Comparison of ENCODE assay signal across 2 cellular contexts in the genomic region with DNA sequence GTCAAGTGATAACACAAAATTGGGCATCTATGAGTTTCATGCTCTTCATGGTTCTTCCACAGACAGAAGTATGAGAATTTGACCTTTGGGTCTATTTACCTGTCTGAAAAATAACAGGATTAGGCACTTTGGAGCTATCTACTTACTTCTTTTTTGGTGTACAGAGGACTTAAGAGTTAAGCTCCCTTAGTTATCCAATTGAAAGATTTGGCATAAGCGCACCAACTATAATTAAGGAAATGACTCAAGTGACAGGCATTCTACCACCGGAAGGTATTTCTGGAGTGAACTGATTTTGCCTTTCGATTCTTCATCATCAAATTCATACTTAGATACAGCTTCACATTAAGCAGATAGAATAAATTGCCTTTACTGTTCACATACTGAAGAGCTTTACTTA.
TF ChIP-seq lines count a peak whose summit lies in the region.

No MANE protein-coding gene starts in this region.

TF ChIP-seq in IMR-90, 13 proteins besides CTCF, POLR2A, EP300 and RAD21:
- TF ChIP-seq, protein P1, sequence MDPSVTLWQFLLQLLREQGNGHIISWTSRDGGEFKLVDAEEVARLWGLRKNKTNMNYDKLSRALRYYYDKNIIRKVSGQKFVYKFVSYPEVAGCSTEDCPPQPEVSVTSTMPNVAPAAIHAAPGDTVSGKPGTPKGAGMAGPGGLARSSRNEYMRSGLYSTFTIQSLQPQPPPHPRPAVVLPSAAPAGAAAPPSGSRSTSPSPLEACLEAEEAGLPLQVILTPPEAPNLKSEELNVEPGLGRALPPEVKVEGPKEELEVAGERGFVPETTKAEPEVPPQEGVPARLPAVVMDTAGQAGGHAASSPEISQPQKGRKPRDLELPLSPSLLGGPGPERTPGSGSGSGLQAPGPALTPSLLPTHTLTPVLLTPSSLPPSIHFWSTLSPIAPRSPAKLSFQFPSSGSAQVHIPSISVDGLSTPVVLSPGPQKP (IDR thresholded peaks at IDR 0.05; ENCODE audit: borderline replicate concordance, low read depth, low read length), result no peak
- TF ChIP-seq FOS (IDR thresholded peaks at IDR 0.05; ENCODE audit: low read depth, low read length) (no peak), MAFK (IDR thresholded peaks at IDR 0.05; ENCODE audit: low read depth, low read length) (no peak), CEBPB (IDR thresholded peaks at IDR 0.05; ENCODE audit: low read depth, low read length) (no peak), SMC3 (IDR thresholded peaks at IDR 0.05; ENCODE audit: low read depth, low read length) (no peak), RFX5 (IDR thresholded peaks at IDR 0.05; ENCODE audit: low read depth, low read length) (no peak), BHLHE40 (IDR thresholded peaks at IDR 0.05; ENCODE audit: low read depth, low read length) (no peak), NFE2L2 (IDR thresholded peaks at IDR 0.05; ENCODE audit: low read depth, low read length) (no peak), RCOR1 (IDR thresholded peaks at IDR 0.05; ENCODE audit: insufficient replicate concordance, low read length) (no peak), CHD1 (IDR thresholded peaks at IDR 0.05; ENCODE audit: low read depth, low read length) (no peak), MAZ (IDR thresholded peaks at IDR 0.05; ENCODE audit: borderline replicate concordance, low read depth, low read length) (no peak), MXI1 (IDR thresholded peaks at IDR 0.05; ENCODE audit: borderline replicate concordance, low read depth, low read length) (no peak)
- TF ChIP-seq, protein P2, sequence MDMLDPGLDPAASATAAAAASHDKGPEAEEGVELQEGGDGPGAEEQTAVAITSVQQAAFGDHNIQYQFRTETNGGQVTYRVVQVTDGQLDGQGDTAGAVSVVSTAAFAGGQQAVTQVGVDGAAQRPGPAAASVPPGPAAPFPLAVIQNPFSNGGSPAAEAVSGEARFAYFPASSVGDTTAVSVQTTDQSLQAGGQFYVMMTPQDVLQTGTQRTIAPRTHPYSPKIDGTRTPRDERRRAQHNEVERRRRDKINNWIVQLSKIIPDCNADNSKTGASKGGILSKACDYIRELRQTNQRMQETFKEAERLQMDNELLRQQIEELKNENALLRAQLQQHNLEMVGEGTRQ (IDR thresholded peaks at IDR 0.05; ENCODE audit: low read depth, low read length), result no peak
TF ChIP-seq in IMR-90: peak in this region for 0.

TF ChIP-seq in GM12891, 5 proteins besides CTCF, POLR2A, EP300 and RAD21:
- TF ChIP-seq PAX5 (IDR thresholded peaks at IDR 0.05; ENCODE audit: insufficient read depth, low read length, severe bottlenecking) (no peak), POU2F2 (IDR thresholded peaks at IDR 0.05; ENCODE audit: low read depth, low read length) (no peak), SPI1 (IDR thresholded peaks at IDR 0.05; ENCODE audit: low read depth, low read length) (no peak), POLR2AphosphoS5 (IDR thresholded peaks at IDR 0.05; ENCODE audit: low read depth, low read length) (no peak), TAF1 (IDR thresholded peaks at IDR 0.05; ENCODE audit: low read depth, low read length) (no peak)
